In genomic region chr22:40479126-40479800, GRCh38 we compare ENCODE assay signal across 18 cellular contexts.
DNase-seq lines count a peak whose midpoint lies in the region; ATAC-seq and TF ChIP-seq lines count a peak whose summit lies in the region.
"Had no signal": no experiment of that assay in that cellular context is flagged by ENCODE, and none has a peak within 500 bp of the region (broad histone marks: within the 10 kb centered on the region; RNA-seq: fewer than 3 reads in every experiment).

No MANE protein-coding gene starts in this region.

- no peaks in the 10 kb centered on the region for H3K9me3 ChIP-seq in CD4-positive, alpha-beta T cell (ENCODE audit: control insufficient read depth, low read length)
- no peaks in the 10 kb centered on the region for H3K9me3 ChIP-seq in Karpas-422 (ENCODE audit: low read length)
- no peaks in the 10 kb centered on the region for H3K9me3 ChIP-seq in neural progenitor cell (ENCODE audit: low read depth)
- H3K9me3 ChIP-seq: heart left ventricle, pancreas had no signal

- H3K4me1 ChIP-seq in Karpas-422 (ENCODE audit: low read length) = peaks cover 43% of the 10 kb centered on the region
- peaks cover 10% of the 10 kb centered on the region for H3K4me1 ChIP-seq in neural progenitor cell

- H3K27ac Mint-ChIP-seq in CD4-positive, alpha-beta T cell = peak overlapping the region; percentile 15
- H3K27ac Mint-ChIP-seq in mesothelial cell of epicardium (peak overlapping the region; percentile 39), neural progenitor cell (no peak overlapping the region)
- H3K27ac Mint-ChIP-seq: activated T-helper 2 cell treated with anti-CD3 and anti-CD28 coated beads, Interferon-gamma antibody, Interleukin-2, Interleukin-4, amounts not matched to agents 10 μg/mL and 5 μg/mL and 100 μg/mL, durations not matched to agents 14 hours and 24 hours and 36 hours had no signal

- no peaks in the 10 kb centered on the region for H3K9me2 ChIP-seq in Karpas-422 (replicated peaks; ENCODE audit: insufficient read depth, low read length)

- H3K27ac ChIP-seq in CD4-positive, alpha-beta T cell (ENCODE audit: low read depth, low read length) = no peak overlapping the region
- H3K27ac ChIP-seq in Karpas-422 (ENCODE audit: low read length) (no peak overlapping the region), neural progenitor cell (no peak overlapping the region)
- H3K27ac ChIP-seq: pancreas had no signal

- no peak for ATAC-seq in CD4-positive, alpha-beta T cell (ENCODE audit: poor library complexity)
- ATAC-seq in HG02678 (IDR thresholded peaks at IDR 0.05; ENCODE audit: unreplicated experiment) (no peak), GM19463 (IDR thresholded peaks at IDR 0.05; ENCODE audit: unreplicated experiment) (no peak)
- ATAC-seq: heart left ventricle, Right ventricle myocardium inferior had no signal

- H3K27me3 ChIP-seq in CD4-positive, alpha-beta T cell (ENCODE audit: control insufficient read depth, insufficient read depth, low read length) = no peaks in the 10 kb centered on the region
- H3K27me3 ChIP-seq in Karpas-422 (ENCODE audit: low read length) (no peaks in the 10 kb centered on the region), neural progenitor cell (no peaks in the 10 kb centered on the region)
- H3K27me3 ChIP-seq: heart left ventricle, pancreas had no signal

- POLR2A ChIA-PET in CD4-positive, alpha-beta T cell (lab: Charles Lee) = interaction anchor here (0.6 to 1.9 kb wide), 4 partner anchors 16 to 42 kb away, joined by 3 to 10 read pairs (median 5); no protein-coding TSS in a partner anchor

- intact Hi-C loops in CD4-positive, alpha-beta T cell (cut with DNase I, micrococcal nuclease) = loop anchor here (1.0 to 2.0 kb wide), 2 partner anchors 42 kb away; no protein-coding TSS in a partner anchor

- H3K27me3 Mint-ChIP-seq in CD4-positive, alpha-beta T cell = no peaks in the 10 kb centered on the region
- H3K27me3 Mint-ChIP-seq in mesothelial cell of epicardium (ENCODE audit: low read depth) = no peaks in the 10 kb centered on the region
- no peaks in the 10 kb centered on the region for H3K27me3 Mint-ChIP-seq in neural progenitor cell (ENCODE audit: insufficient read depth, low read depth)

- H3K79me2 ChIP-seq in Karpas-422 (ENCODE audit: low read length) = peaks cover 53% of the 10 kb centered on the region
- peaks cover 10% of the 10 kb centered on the region for H3K79me2 ChIP-seq in neural progenitor cell (ENCODE audit: low read depth)

- no peak overlapping the region for H3K4me2 ChIP-seq in Karpas-422 (ENCODE audit: low read depth, low read length, poor library complexity, severe bottlenecking)
- no peak overlapping the region for H3K4me2 ChIP-seq in neural progenitor cell

- no peak overlapping the region for H3K4me3 ChIP-seq in Karpas-422 (ENCODE audit: low read length)
- H3K4me3 ChIP-seq in neural progenitor cell = no peak overlapping the region
- H3K4me3 ChIP-seq: heart left ventricle, pancreas had no signal

- H2AFZ ChIP-seq in Karpas-422 (ENCODE audit: low read length) (no peak overlapping the region), neural progenitor cell (replicated peaks) (no peak overlapping the region)

- no peak overlapping the region for H3K9ac ChIP-seq in Karpas-422 (ENCODE audit: low read length)
- no peak overlapping the region for H3K9ac ChIP-seq in neural progenitor cell

- peak; percentile 43 for TF ChIP-seq CTCF in CD4-positive, alpha-beta T cell (IDR thresholded peaks at IDR 0.05)
- TF ChIP-seq CTCF in mesothelial cell of epicardium (IDR thresholded peaks at IDR 0.05; ENCODE audit: unreplicated experiment) (no peak), neural progenitor cell (IDR thresholded peaks at IDR 0.05) (no peak)

- peaks cover 5% of the 10 kb centered on the region for H3K36me3 Mint-ChIP-seq in CD4-positive, alpha-beta T cell (ENCODE audit: low read depth)
- peaks cover 15% of the 10 kb centered on the region for H3K36me3 Mint-ChIP-seq in mesothelial cell of epicardium
- H3K36me3 Mint-ChIP-seq in neural progenitor cell = peaks cover 7% of the 10 kb centered on the region

- H4K20me1 ChIP-seq in Karpas-422 (ENCODE audit: insufficient read depth, low read depth, low read length) (no peaks in the 10 kb centered on the region), neural progenitor cell (ENCODE audit: low read depth) (no peaks in the 10 kb centered on the region)

- in situ Hi-C loops in SK-MEL-5 (cut with HindIII; ENCODE audit: low pct_unique_long_range_greater_than_20kb, low sequenced_read_pairs) = no loop called here

- CTCF ChIA-PET in CD4-positive, alpha-beta T cell (lab: Charles Lee) = interaction anchor here (1.0 to 4.2 kb wide), 4 partner anchors 8 to 97 kb away, joined by 3 to 25 read pairs (median 3); no protein-coding TSS in a partner anchor

- H3F3A ChIP-seq in neural progenitor cell (ENCODE audit: low read depth) = no peaks in the 10 kb centered on the region

- no peaks in the 10 kb centered on the region for H3K9me3 Mint-ChIP-seq in CD4-positive, alpha-beta T cell
- H3K9me3 Mint-ChIP-seq in mesothelial cell of epicardium (peaks cover 5% of the 10 kb centered on the region), neural progenitor cell (peaks cover 2% of the 10 kb centered on the region)
- H3K9me3 Mint-ChIP-seq: activated T-helper 2 cell treated with anti-CD3 and anti-CD28 coated beads, Interferon-gamma antibody, Interleukin-2, Interleukin-4, amounts not matched to agents 10 μg/mL and 5 μg/mL and 100 μg/mL, durations not matched to agents 14 hours and 24 hours and 36 hours had no signal

- no peak overlapping the region for H3K4me3 Mint-ChIP-seq in CD4-positive, alpha-beta T cell
- H3K4me3 Mint-ChIP-seq in mesothelial cell of epicardium (no peak overlapping the region), neural progenitor cell (no peak overlapping the region)

- no peak for DNase-seq in CD4-positive, alpha-beta T cell
- DNase-seq in Karpas-422 (peak; percentile 47), SK-MEL-5 (ENCODE audit: low read depth, low spot score) (peak; percentile 17), mesothelial cell of epicardium (ENCODE audit: low spot score in 2 of 2, unreplicated experiment in 2 of 2) (no peak), neural progenitor cell (ENCODE audit: low spot score) (no peak), NCI-H1930 (lab: John Stamatoyannopoulos, UW) (no peak)
- DNase-seq: activated CD4-positive, alpha-beta T cell treated with anti-CD3 and anti-CD28 coated beads, Interleukin-2, amount 50 U/mL, for 4 hours; amygdala; H7; heart left ventricle; NCI-H1436; NCI-H524; pancreas; T1000 had no signal

- H3K4me1 Mint-ChIP-seq in CD4-positive, alpha-beta T cell (ENCODE audit: low read depth) = peaks cover 54% of the 10 kb centered on the region
- H3K4me1 Mint-ChIP-seq in mesothelial cell of epicardium (peaks cover 26% of the 10 kb centered on the region), neural progenitor cell (peaks cover 4% of the 10 kb centered on the region)

- H3K36me3 ChIP-seq in Karpas-422 (ENCODE audit: insufficient read depth, low read length) (no peaks in the 10 kb centered on the region), neural progenitor cell (no peaks in the 10 kb centered on the region)
- H3K36me3 ChIP-seq: pancreas had no signal

Comparison
In these comparisons a context has a peak if more than half of its experiments do, and no peak if none do; other contexts are left out.
1. DNase-seq: peak in Karpas-422 (single experiment) and SK-MEL-5 (single experiment); none in CD4-positive, alpha-beta T cell (0 of 10), mesothelial cell of epicardium (0 of 2), neural progenitor cell (single experiment) and NCI-H1930 (0 of 2).